Comparison of ENCODE assay signal across 14 cellular contexts in the genomic region with DNA sequence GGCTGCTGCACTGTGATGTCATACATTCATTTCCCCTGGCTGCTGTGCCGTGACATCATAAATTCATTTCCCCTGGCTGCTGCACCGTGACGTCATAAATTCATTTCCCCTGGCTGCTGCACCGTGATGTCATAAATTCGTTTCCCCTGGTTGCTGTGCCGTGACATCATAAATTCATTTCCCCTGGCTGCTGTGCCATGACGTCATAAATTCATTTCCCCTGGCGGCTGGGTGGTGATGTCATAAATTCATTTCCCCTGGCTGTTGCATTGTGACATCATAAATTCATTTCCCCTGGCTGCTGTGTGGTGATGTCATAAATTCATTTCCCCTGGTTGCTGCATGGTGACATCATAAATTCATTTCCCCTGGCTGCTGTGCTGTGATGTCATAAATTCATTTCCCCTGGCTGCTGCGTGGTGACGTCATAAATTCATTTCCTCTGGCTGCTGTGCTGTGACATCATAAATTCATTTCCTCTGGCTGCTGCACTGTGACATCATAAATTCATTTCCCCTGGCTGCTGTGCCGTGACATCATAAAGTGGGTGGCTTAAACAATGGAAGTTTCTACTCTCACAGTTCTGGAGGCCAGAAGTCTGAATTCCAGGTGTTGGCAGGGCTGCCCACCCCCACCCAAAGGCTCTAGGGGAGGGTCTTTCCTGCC.
"Had no signal": no experiment of that assay in that cellular context is flagged by ENCODE, and none has a peak within 500 bp of the region (broad histone marks: within the 10 kb centered on the region; RNA-seq: fewer than 3 reads in every experiment).

No MANE protein-coding gene starts in this region.

- H3K4me3 ChIP-seq: ascending aorta, esophagus muscularis mucosa, lung, uterus had no signal

- H3K4me1 ChIP-seq: ascending aorta, uterus had no signal

- H3K27me3 Mint-ChIP-seq: activated CD4-positive, alpha-beta memory T cell treated with anti-CD3 and anti-CD28 coated beads, Interleukin-2, amount 10 ng/mL, durations not matched to agents 7 days and 5 days had no signal

- H3K27ac ChIP-seq: ascending aorta, esophagus muscularis mucosa, neutrophil, uterus, VCaP had no signal

- FAIRE-seq: endometrium had no signal

- H3K9me3 ChIP-seq: esophagus muscularis mucosa, neutrophil had no signal

- H3K27me3 ChIP-seq: ascending aorta, esophagus muscularis mucosa, neutrophil, uterus had no signal

- H3K36me3 ChIP-seq: ascending aorta, esophagus muscularis mucosa, neutrophil, uterus had no signal

- DNase-seq: activated CD4-positive, alpha-beta memory T cell treated with anti-CD3 and anti-CD28 coated beads, Interleukin-2, amount 10 ng/mL, durations not matched to agents 7 days and 5 days; activated gamma-delta T cell treated with Interleukin-2 at 50 U/mL for 16 hours; activated T-cell treated with anti-CD3 and anti-CD28 coated beads, Interleukin-2, amount 50 U/mL, for 48 hours; naive B cell; retina; stimulated activated CD4-positive, alpha-beta T cell treated with anti-CD3 and anti-CD28 coated beads, Interleukin-15, amount 100 ng/mL, for 24 hours; stimulated activated CD4-positive, alpha-beta T cell treated with anti-CD3 and anti-CD28 coated beads, Interleukin-4, amount 100 ng/mL, for 24 hours; uterus had no signal

- H3K27ac Mint-ChIP-seq: activated CD4-positive, alpha-beta memory T cell treated with anti-CD3 and anti-CD28 coated beads, Interleukin-2, amount 10 ng/mL, durations not matched to agents 7 days and 5 days; naive B cell had no signal

- H3K4me1 Mint-ChIP-seq: activated CD4-positive, alpha-beta memory T cell treated with anti-CD3 and anti-CD28 coated beads, Interleukin-2, amount 10 ng/mL, durations not matched to agents 7 days and 5 days; naive B cell had no signal

- H3K4me3 Mint-ChIP-seq: activated CD4-positive, alpha-beta memory T cell treated with anti-CD3 and anti-CD28 coated beads, Interleukin-2, amount 10 ng/mL, durations not matched to agents 7 days and 5 days; naive B cell had no signal
